In genomic region chr14:34161351-34162169, GRCh38 we compare ENCODE assay signal across 16 cellular contexts.
"Had no signal": no experiment of that assay in that cellular context is flagged by ENCODE, and none has a peak within 500 bp of the region (broad histone marks: within the 10 kb centered on the region; RNA-seq: fewer than 3 reads in every experiment).

No MANE protein-coding gene starts in this region.

- H3K4me3 Mint-ChIP-seq: activated CD4-positive, alpha-beta memory T cell treated with anti-CD3 and anti-CD28 coated beads, Interleukin-2, amount 10 ng/mL, durations not matched to agents 7 days and 5 days; dendritic cell treated with granulocyte-macrophage colony-stimulating factor and Interleukin-4, amounts not matched to agents 40 ng/mL and 50 ng/mL, for 4 days; effector memory CD8-positive, alpha-beta T cell; naive thymus-derived CD4-positive, alpha-beta T cell had no signal

- DNase-seq: activated CD4-positive, alpha-beta memory T cell treated with anti-CD3 and anti-CD28 coated beads, Interleukin-2, amount 10 ng/mL, durations not matched to agents 7 days and 5 days; activated CD4-positive, alpha-beta T cell treated with anti-CD3 and anti-CD28 coated beads for 1 hour; activated T-cell treated with anti-CD3 and anti-CD28 coated beads, Interleukin-2, amount 50 U/mL, for 48 hours; adrenal gland; body of pancreas; effector memory CD8-positive, alpha-beta T cell; erythroblast; hypothalamus; left cardiac atrium; naive thymus-derived CD4-positive, alpha-beta T cell; retina; stimulated activated CD4-positive, alpha-beta T cell treated with anti-CD3 and anti-CD28 coated beads, Interleukin-4, amount 100 ng/mL, for 4 hours; T-helper 9 cell; transverse colon had no signal

- H3K9me3 Mint-ChIP-seq: activated CD4-positive, alpha-beta memory T cell treated with anti-CD3 and anti-CD28 coated beads, Interleukin-2, amount 10 ng/mL, durations not matched to agents 7 days and 5 days; dendritic cell treated with granulocyte-macrophage colony-stimulating factor and Interleukin-4, amounts not matched to agents 40 ng/mL and 50 ng/mL, for 4 days; effector memory CD8-positive, alpha-beta T cell had no signal

- H3K36me3 Mint-ChIP-seq: naive thymus-derived CD4-positive, alpha-beta T cell had no signal

- ATAC-seq: body of pancreas; effector memory CD8-positive, alpha-beta T cell; naive thymus-derived CD4-positive, alpha-beta T cell had no signal

- H3K4me1 ChIP-seq: adrenal gland, body of pancreas, transverse colon had no signal

- H3K27me3 ChIP-seq: body of pancreas, transverse colon had no signal

- H3K27ac Mint-ChIP-seq: activated CD4-positive, alpha-beta memory T cell treated with anti-CD3 and anti-CD28 coated beads, Interleukin-2, amount 10 ng/mL, durations not matched to agents 7 days and 5 days; dendritic cell treated with granulocyte-macrophage colony-stimulating factor and Interleukin-4, amounts not matched to agents 40 ng/mL and 50 ng/mL, for 4 days; effector memory CD8-positive, alpha-beta T cell had no signal

- H3K27ac ChIP-seq: adrenal gland, body of pancreas, skin epidermis, transverse colon had no signal
